In the genomic region with DNA sequence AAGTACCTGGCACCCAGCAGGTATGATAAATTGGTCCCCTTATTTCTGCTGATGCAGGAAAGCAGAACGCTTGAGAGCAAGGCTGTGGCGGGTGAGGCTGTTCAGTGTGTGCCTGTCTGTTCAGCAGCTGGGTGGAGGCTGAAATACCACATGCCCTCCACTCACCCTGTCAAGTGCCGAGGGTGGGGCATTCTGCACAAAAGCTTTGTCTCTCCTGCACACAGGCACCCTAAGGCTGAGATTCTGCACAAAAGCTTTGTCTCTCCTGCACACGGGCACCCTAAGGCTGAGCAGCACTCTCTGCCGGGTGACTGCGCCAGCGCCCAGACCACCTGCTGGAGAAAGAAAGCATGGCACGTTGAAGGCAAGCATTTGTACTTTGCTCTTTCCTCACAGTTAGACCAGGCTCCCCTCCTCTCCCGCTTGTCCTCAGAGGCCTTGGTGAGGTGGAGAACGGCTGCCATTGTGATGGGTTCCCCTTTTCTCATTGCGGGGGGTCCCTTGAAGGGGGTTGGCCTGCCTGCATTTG, we compare ENCODE assay signal across 9 cellular contexts.
DNase-seq lines count a peak whose midpoint lies in the region; ATAC-seq and TF ChIP-seq lines count a peak whose summit lies in the region.
"Had no signal": no experiment of that assay in that cellular context is flagged by ENCODE, and none has a peak within 500 bp of the region (broad histone marks: within the 10 kb centered on the region; RNA-seq: fewer than 3 reads in every experiment).

No MANE protein-coding gene starts in this region.

- intact Hi-C loops in MCF 10A (cut with micrococcal nuclease) (loop anchor here (1.0 to 5.0 kb wide), 3 partner anchors 44 to 201 kb away; a partner anchor contains a TSS), breast epithelium (cut with DNase I; ENCODE audit: low total_unique reads) (no loop called here)

- H3K27me3 ChIP-seq in breast epithelium: no peaks in the 10 kb centered on the region
- H3K27me3 ChIP-seq: BLaER1 treated with 17β-estradiol and CSF1 and Interleukin-3, amounts not matched to agents 10 nM and 100 nM had no signal

- H3K9me3 Mint-ChIP-seq in MCF 10A (ENCODE audit: unreplicated experiment) (no peaks in the 10 kb centered on the region), T-cell (no peaks in the 10 kb centered on the region), type B pancreatic cell (no peaks in the 10 kb centered on the region)

- H3K4me1 Mint-ChIP-seq in MCF 10A (ENCODE audit: insufficient read depth, unreplicated experiment): peaks cover 11% of the 10 kb centered on the region
- H3K4me1 Mint-ChIP-seq in T-cell: peaks cover 16 to 23% (median 20%) of the 10 kb centered on the region in 3 donors
- H3K4me1 Mint-ChIP-seq in type B pancreatic cell (ENCODE audit: unreplicated experiment): peaks cover 12% of the 10 kb centered on the region

- H3K27ac Mint-ChIP-seq in MCF 10A (ENCODE audit: low read depth, unreplicated experiment) (no peak overlapping the region), T-cell (no peak overlapping the region), type B pancreatic cell (no peak overlapping the region)

- CTCF ChIA-PET in MCF 10A (lab: Yijun Ruan, JAX) (interaction anchor here (0.5 to 2.0 kb wide), 5 partner anchors 9 to 195 kb away, joined by 3 to 5 read pairs (median 3); no protein-coding TSS in a partner anchor), T-cell (lab: Charles Lee) (no interaction called here)

- no TSS peak for BruUV-seq in MCF 10A (replicated peaks; lab: Mats Ljungman, UMichigan)

- DNase-seq in MCF 10A (ENCODE audit: unreplicated experiment): peak; percentile 58
- DNase-seq in breast epithelium (ENCODE audit: low spot score in 2 of 2): no peak
- peak in 20 of 34 experiments; percentile 12 to 60 (median 35) for DNase-seq in T-cell
- no peak for DNase-seq in fibroblast of the aortic adventitia (ENCODE audit: low read depth)
- no peak for DNase-seq in type B pancreatic cell (ENCODE audit: extremely low spot score, unreplicated experiment)
- no peak for DNase-seq in NCI-H2171 (lab: John Stamatoyannopoulos, UW)
- DNase-seq in NCI-H345 treated with DMSO at 0.1 percent for 48 hours (lab: John Stamatoyannopoulos, UW; ENCODE audit: unreplicated experiment): no peak

- ATAC-seq in T-cell (replicated peaks in 1 of 4) (peak in 3 of 4 experiments; percentile 31 to 76 (median 51)), HG03045 (IDR thresholded peaks at IDR 0.05; ENCODE audit: unreplicated experiment) (no peak)

- POLR2A ChIA-PET in MCF 10A (lab: Yijun Ruan, JAX) (interaction anchor here (0.6 to 1.0 kb wide), 2 partner anchors 30 to 64 kb away, joined by 3 to 4 read pairs; no protein-coding TSS in a partner anchor), T-cell (lab: Charles Lee) (interaction anchor here in 1 of 2 donors (0.6 kb wide), 1 partner anchor 160 kb away, joined by 5 read pairs; a partner anchor contains a TSS)

- no peak overlapping the region for H3K4me3 Mint-ChIP-seq in MCF 10A (ENCODE audit: unreplicated experiment)
- H3K4me3 Mint-ChIP-seq in T-cell: peak overlapping the region in 2 of 3 donors; percentile 12 to 43
- H3K4me3 Mint-ChIP-seq in type B pancreatic cell: peak overlapping the region; percentile 28

- TF ChIP-seq CTCF in MCF 10A (IDR thresholded peaks at IDR 0.05; ENCODE audit: unreplicated experiment) (peak; percentile 39), breast epithelium (IDR thresholded peaks at IDR 0.05) (no peak), fibroblast of the aortic adventitia (IDR thresholded peaks at IDR 0.05; ENCODE audit: insufficient read depth, low read length) (peak; percentile 51), type B pancreatic cell (conservative IDR thresholded peaks at IDR 0.05) (peak; percentile 54)

- H3K27ac ChIP-seq in breast epithelium: no peak overlapping the region

- H3K4me1 ChIP-seq in breast epithelium: no peaks in the 10 kb centered on the region

- H3K27me3 Mint-ChIP-seq in MCF 10A (ENCODE audit: insufficient read depth, unreplicated experiment) (no peaks in the 10 kb centered on the region), T-cell (peaks cover 0 to 1% of the 10 kb centered on the region in 2 donors), type B pancreatic cell (peaks cover 24% of the 10 kb centered on the region)

- H3K4me3 ChIP-seq in breast epithelium: no peak overlapping the region
- H3K4me3 ChIP-seq in fibroblast of the aortic adventitia (ENCODE audit: low read depth, low read length): no peak overlapping the region

- no peaks in the 10 kb centered on the region for H3K36me3 ChIP-seq in breast epithelium
- H3K36me3 ChIP-seq: BLaER1 treated with 17β-estradiol and CSF1 and Interleukin-3, amounts not matched to agents 10 nM and 100 nM had no signal

- no peaks in the 10 kb centered on the region for H3K9me3 ChIP-seq in breast epithelium

- no peak for TF ChIP-seq POLR2A in breast epithelium (IDR thresholded peaks at IDR 0.05)

- H3K36me3 Mint-ChIP-seq in MCF 10A (ENCODE audit: insufficient read depth, unreplicated experiment) (peaks cover 7% of the 10 kb centered on the region), T-cell (no peaks in the 10 kb centered on the region), type B pancreatic cell (no peaks in the 10 kb centered on the region)

Comparison
In these comparisons a context has a peak if more than half of its experiments do, and no peak if none do; other contexts are left out.
1. DNase-seq: peak in MCF 10A (single experiment) and T-cell (20 of 34); none in breast epithelium (0 of 2), fibroblast of the aortic adventitia (single experiment), type B pancreatic cell (single experiment), NCI-H2171 (single experiment) and NCI-H345 treated with DMSO at 0.1 percent for 48 hours (single experiment).
2. CTCF ChIP-seq: peak in MCF 10A (single experiment), fibroblast of the aortic adventitia (single experiment) and type B pancreatic cell (single experiment); none in breast epithelium (0 of 3).